Comparison of ENCODE assay signal across 17 cellular contexts in the genomic region with DNA sequence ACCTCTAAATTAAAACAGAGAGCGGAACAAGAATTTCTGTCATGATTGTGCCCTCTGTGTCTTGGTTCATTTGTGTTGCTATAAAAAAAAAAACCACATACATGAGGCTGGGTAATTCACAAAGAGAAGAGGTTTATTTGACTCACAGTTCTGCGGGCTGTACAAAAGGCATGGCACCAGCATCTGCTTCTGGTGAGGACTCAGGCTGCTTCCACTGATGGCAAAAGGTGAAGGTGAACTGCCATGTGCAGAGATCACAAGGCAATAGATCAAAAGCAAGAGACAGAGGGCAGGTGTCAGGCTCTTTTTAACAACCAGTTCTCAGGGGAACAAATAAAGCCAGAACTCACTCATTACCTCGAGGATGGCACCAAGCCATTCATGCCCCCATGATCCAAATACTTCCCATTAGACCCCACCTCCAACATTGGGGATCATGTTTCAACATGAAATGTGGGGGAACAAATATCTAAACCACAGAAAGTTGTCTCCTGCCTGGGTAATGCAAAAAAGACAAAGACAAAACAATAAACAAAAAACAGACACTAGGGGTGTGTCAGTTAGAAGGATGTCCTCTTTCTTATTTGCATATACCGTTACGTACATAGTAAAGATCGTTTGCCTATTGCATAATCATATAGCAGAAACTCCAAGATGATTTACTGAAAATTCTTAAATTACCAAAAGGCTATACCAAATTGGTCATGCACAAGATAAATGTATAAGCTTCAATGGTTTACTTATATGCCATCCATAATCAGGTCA. TPM values are rescaled to one million over a fixed set of nuclear protein-coding genes. Genes with fewer than 3 reads are reported as not detected.
DNase-seq lines count a peak whose midpoint lies in the region; ATAC-seq lines count a peak whose summit lies in the region.
"Had no signal": no experiment of that assay in that cellular context is flagged by ENCODE, and none has a peak within 500 bp of the region (broad histone marks: within the 10 kb centered on the region; RNA-seq: fewer than 3 reads in every experiment).

No MANE protein-coding gene starts in this region.

- peak overlapping the region; percentile 89 for H3K27ac ChIP-seq in Karpas-422 (ENCODE audit: low read length)
- H3K27ac ChIP-seq: prostate gland had no signal

- no peak for DNase-seq in activated T-cell treated with anti-CD3 and anti-CD28 coated beads, Interleukin-2, amount 50 U/mL, for 72 hours
- no peak for DNase-seq in activated T-cell treated with anti-CD3 and anti-CD28 coated beads, Interleukin-2, amount 50 U/mL, for 4 hours
- DNase-seq in Karpas-422, result peak; percentile 53
- DNase-seq in activated CD8-positive, alpha-beta T cell treated with anti-CD3 and anti-CD28 coated beads, Interleukin-2, amount 10 ng/mL, durations not matched to agents 7 days and 5 days, result peak; percentile 19
- peak; percentile 25 for DNase-seq in stimulated activated CD8-positive, alpha-beta memory T cell treated with anti-CD3 and anti-CD28 coated beads, Interleukin-4, amount 100 ng/mL, for 48 hours
- no peak for DNase-seq in DMS153 treated with DMSO at 0.1 percent for 48 hours (lab: John Stamatoyannopoulos, UW; ENCODE audit: unreplicated experiment)
- no peak for DNase-seq in GM03348 (ENCODE audit: low spot score)
- DNase-seq in COLO829 (ENCODE audit: low spot score), result no peak
- DNase-seq: activated effector memory CD4-positive, alpha-beta T cell treated with anti-CD3 and anti-CD28 coated beads, Interleukin-2, amount 50 U/mL, for 16 hours; cortex of kidney; erythroblast; GOT3; NCI-H2107; nephron progenitor cell; substantia nigra had no signal

- H3K9me3 Mint-ChIP-seq in activated T-cell treated with anti-CD3 and anti-CD28 coated beads, Interleukin-2, amount 50 U/mL, for 72 hours, result peaks cover 1% of the 10 kb centered on the region in 2 donors
- H3K9me3 Mint-ChIP-seq in activated T-cell treated with anti-CD3 and anti-CD28 coated beads, Interleukin-2, amount 50 U/mL, for 4 hours, result peaks cover 5% of the 10 kb centered on the region
- H3K9me3 Mint-ChIP-seq in activated CD8-positive, alpha-beta T cell treated with anti-CD3 and anti-CD28 coated beads, Interleukin-2, amount 10 ng/mL, durations not matched to agents 7 days and 5 days (ENCODE audit: insufficient read depth), result no peaks in the 10 kb centered on the region

- no peaks in the 10 kb centered on the region for H3K27me3 ChIP-seq in Karpas-422 (ENCODE audit: low read length)

- H3K27me3 Mint-ChIP-seq in activated T-cell treated with anti-CD3 and anti-CD28 coated beads, Interleukin-2, amount 50 U/mL, for 72 hours (ENCODE audit: low read depth), result no peaks in the 10 kb centered on the region
- no peaks in the 10 kb centered on the region for H3K27me3 Mint-ChIP-seq in activated T-cell treated with anti-CD3 and anti-CD28 coated beads, Interleukin-2, amount 50 U/mL, for 4 hours (ENCODE audit: low read depth)
- no peaks in the 10 kb centered on the region for H3K27me3 Mint-ChIP-seq in activated CD8-positive, alpha-beta T cell treated with anti-CD3 and anti-CD28 coated beads, Interleukin-2, amount 10 ng/mL, durations not matched to agents 7 days and 5 days (ENCODE audit: low read depth)

- H3K36me3 Mint-ChIP-seq in activated T-cell treated with anti-CD3 and anti-CD28 coated beads, Interleukin-2, amount 50 U/mL, for 72 hours (ENCODE audit: insufficient read depth in 2 of 2), result peaks cover 17 to 31% of the 10 kb centered on the region in 2 donors
- H3K36me3 Mint-ChIP-seq in activated T-cell treated with anti-CD3 and anti-CD28 coated beads, Interleukin-2, amount 50 U/mL, for 4 hours (ENCODE audit: insufficient read depth), result peaks cover 39% of the 10 kb centered on the region
- peaks cover 59% of the 10 kb centered on the region for H3K36me3 Mint-ChIP-seq in activated CD8-positive, alpha-beta T cell treated with anti-CD3 and anti-CD28 coated beads, Interleukin-2, amount 10 ng/mL, durations not matched to agents 7 days and 5 days (ENCODE audit: low read depth)

- no peak overlapping the region for H2AFZ ChIP-seq in Karpas-422 (ENCODE audit: low read length)

- no peaks in the 10 kb centered on the region for H3K9me2 ChIP-seq in Karpas-422 (replicated peaks; ENCODE audit: insufficient read depth, low read length)

- H3K4me1 Mint-ChIP-seq in activated T-cell treated with anti-CD3 and anti-CD28 coated beads, Interleukin-2, amount 50 U/mL, for 72 hours (ENCODE audit: low read depth), result peaks cover 39% of the 10 kb centered on the region
- peaks cover 57% of the 10 kb centered on the region for H3K4me1 Mint-ChIP-seq in activated T-cell treated with anti-CD3 and anti-CD28 coated beads, Interleukin-2, amount 50 U/mL, for 4 hours (ENCODE audit: low read depth)
- H3K4me1 Mint-ChIP-seq in activated CD8-positive, alpha-beta T cell treated with anti-CD3 and anti-CD28 coated beads, Interleukin-2, amount 10 ng/mL, durations not matched to agents 7 days and 5 days (ENCODE audit: low read depth), result peaks cover 34% of the 10 kb centered on the region

- peak overlapping the region; percentile 11; the same call in 1 of the 2 replicates for H3K4me3 ChIP-seq in Karpas-422 (ENCODE audit: low read length)
- H3K4me3 ChIP-seq: lung, prostate gland had no signal

- peak overlapping the region; percentile 39 for H3K4me2 ChIP-seq in Karpas-422 (ENCODE audit: low read depth, low read length, poor library complexity, severe bottlenecking)

- H3K4me1 ChIP-seq in Karpas-422 (ENCODE audit: low read length), result peaks cover 58% of the 10 kb centered on the region
- H3K4me1 ChIP-seq: prostate gland had no signal

- H3K9ac ChIP-seq in Karpas-422 (ENCODE audit: low read length), result no peak overlapping the region

- H3K9me3 ChIP-seq in Karpas-422 (ENCODE audit: low read length), result no peaks in the 10 kb centered on the region
- H3K9me3 ChIP-seq: prostate gland had no signal

- peak overlapping the region; percentile 74 for H3K27ac Mint-ChIP-seq in activated T-cell treated with anti-CD3 and anti-CD28 coated beads, Interleukin-2, amount 50 U/mL, for 72 hours
- H3K27ac Mint-ChIP-seq in activated CD8-positive, alpha-beta T cell treated with anti-CD3 and anti-CD28 coated beads, Interleukin-2, amount 10 ng/mL, durations not matched to agents 7 days and 5 days, result no peak overlapping the region
- H3K27ac Mint-ChIP-seq: nephron progenitor cell had no signal

- no peaks in the 10 kb centered on the region for H4K20me1 ChIP-seq in Karpas-422 (ENCODE audit: insufficient read depth, low read depth, low read length)

- CTCF ChIA-PET in activated CD8-positive, alpha-beta T cell treated with anti-CD3 and anti-CD28 coated beads, Interleukin-2, amount 10 ng/mL, durations not matched to agents 7 days and 5 days (lab: Charles Lee), result no interaction called here

- no peaks in the 10 kb centered on the region for H3K79me2 ChIP-seq in Karpas-422 (ENCODE audit: low read length)

- ATAC-seq in activated T-cell treated with anti-CD3 and anti-CD28 coated beads, Interleukin-2, amount 50 U/mL, for 72 hours (replicated peaks in 1 of 2), result peak; percentile 31 to 63
- ATAC-seq in activated T-cell treated with anti-CD3 and anti-CD28 coated beads, Interleukin-2, amount 50 U/mL, for 4 hours, result no peak
- no peak for ATAC-seq in activated CD8-positive, alpha-beta T cell treated with anti-CD3 and anti-CD28 coated beads, Interleukin-2, amount 10 ng/mL, durations not matched to agents 7 days and 5 days

- POLR2A ChIA-PET in activated CD8-positive, alpha-beta T cell treated with anti-CD3 and anti-CD28 coated beads, Interleukin-2, amount 10 ng/mL, durations not matched to agents 7 days and 5 days (lab: Charles Lee), result no interaction called here

- H3K4me3 Mint-ChIP-seq in activated T-cell treated with anti-CD3 and anti-CD28 coated beads, Interleukin-2, amount 50 U/mL, for 72 hours, result peak overlapping the region in 1 of 2 donors; percentile 31
- H3K4me3 Mint-ChIP-seq in activated T-cell treated with anti-CD3 and anti-CD28 coated beads, Interleukin-2, amount 50 U/mL, for 4 hours, result no peak overlapping the region
- H3K4me3 Mint-ChIP-seq in activated CD8-positive, alpha-beta T cell treated with anti-CD3 and anti-CD28 coated beads, Interleukin-2, amount 10 ng/mL, durations not matched to agents 7 days and 5 days, result no peak overlapping the region
- H3K4me3 Mint-ChIP-seq: nephron progenitor cell had no signal

- H3K36me3 ChIP-seq in Karpas-422 (ENCODE audit: insufficient read depth, low read length), result peaks cover 23% of the 10 kb centered on the region

RNA-seq across cellular contexts. Expression of gene SERPINB9, which starts 17.0 kb away (rescaled TPM):
- 10 to 100 TPM; 70.7 to 96.1 TPM for total RNA-seq in activated T-cell treated with anti-CD3 and anti-CD28 coated beads, Interleukin-2, amount 50 U/mL, for 72 hours
- total RNA-seq in activated T-cell treated with anti-CD3 and anti-CD28 coated beads, Interleukin-2, amount 50 U/mL, for 4 hours, result 10 to 100 TPM; 41.0 to 48.0 (median 42.4) TPM
- 55.6 and 107 TPM in 2 replicates for total RNA-seq in Karpas-422 (2014; rRNA removed; shearing (Covaris generic); ENCODE audit: low replicate concordance)
- 10 to 100 TPM; 36.9 to 38.1 TPM for total RNA-seq in activated CD8-positive, alpha-beta T cell treated with anti-CD3 and anti-CD28 coated beads, Interleukin-2, amount 10 ng/mL, durations not matched to agents 7 days and 5 days

RNA-seq across cellular contexts. Expression of gene SERPINB1, which starts 44.5 kb away (rescaled TPM):
- total RNA-seq in activated T-cell treated with anti-CD3 and anti-CD28 coated beads, Interleukin-2, amount 50 U/mL, for 72 hours, result 100 to 1,000 TPM; 131 to 203 TPM
- total RNA-seq in activated T-cell treated with anti-CD3 and anti-CD28 coated beads, Interleukin-2, amount 50 U/mL, for 4 hours, result 10 to 100 TPM; 16.7 to 19.3 (median 18.0) TPM
- 0.22 TPM in 1 of 2 replicates, not detected in the other for total RNA-seq in Karpas-422 (2014; rRNA removed; shearing (Covaris generic); ENCODE audit: low replicate concordance)
- 10 to 100 TPM; 55.1 to 57.1 TPM for total RNA-seq in activated CD8-positive, alpha-beta T cell treated with anti-CD3 and anti-CD28 coated beads, Interleukin-2, amount 10 ng/mL, durations not matched to agents 7 days and 5 days

Comparison
In these comparisons a context has a peak if more than half of its experiments do, and no peak if none do; other contexts are left out.
1. ATAC-seq: peak in activated T-cell treated with anti-CD3 and anti-CD28 coated beads, Interleukin-2, amount 50 U/mL, for 72 hours (2 of 2); none in activated T-cell treated with anti-CD3 and anti-CD28 coated beads, Interleukin-2, amount 50 U/mL, for 4 hours (0 of 2) and activated CD8-positive, alpha-beta T cell treated with anti-CD3 and anti-CD28 coated beads, Interleukin-2, amount 10 ng/mL, durations not matched to agents 7 days and 5 days (single experiment).
2. DNase-seq: peak in Karpas-422 (single experiment), activated CD8-positive, alpha-beta T cell treated with anti-CD3 and anti-CD28 coated beads, Interleukin-2, amount 10 ng/mL, durations not matched to agents 7 days and 5 days (single experiment) and stimulated activated CD8-positive, alpha-beta memory T cell treated with anti-CD3 and anti-CD28 coated beads, Interleukin-4, amount 100 ng/mL, for 48 hours (single experiment); none in activated T-cell treated with anti-CD3 and anti-CD28 coated beads, Interleukin-2, amount 50 U/mL, for 72 hours (0 of 2), activated T-cell treated with anti-CD3 and anti-CD28 coated beads, Interleukin-2, amount 50 U/mL, for 4 hours (single experiment), DMS153 treated with DMSO at 0.1 percent for 48 hours (single experiment), GM03348 (single experiment) and COLO829 (single experiment).
3. RNA of gene SERPINB1, which starts 44.5 kb away (total RNA-seq): 131 to 203 TPM in activated T-cell treated with anti-CD3 and anti-CD28 coated beads, Interleukin-2, amount 50 U/mL, for 72 hours, 55.1 to 57.1 TPM in activated CD8-positive, alpha-beta T cell treated with anti-CD3 and anti-CD28 coated beads, Interleukin-2, amount 10 ng/mL, durations not matched to agents 7 days and 5 days and 16.7 to 19.3 TPM in activated T-cell treated with anti-CD3 and anti-CD28 coated beads, Interleukin-2, amount 50 U/mL, for 4 hours; 0.22 TPM in Karpas-422; every median in the first group is over 10 times any median in the second.